ENCODE assay signal across 20 cellular contexts in genomic region chr3:70959506-70959905, GRCh38.
DNase-seq lines count a peak whose midpoint lies in the region; ATAC-seq and TF ChIP-seq lines count a peak whose summit lies in the region.
"Had no signal": no experiment of that assay in that cellular context is flagged by ENCODE, and none has a peak within 500 bp of the region (broad histone marks: within the 10 kb centered on the region; RNA-seq: fewer than 3 reads in every experiment).

No MANE protein-coding gene starts in this region.

- ATAC-seq in stimulated activated naive CD8-positive, alpha-beta T cell treated with anti-CD3 and anti-CD28 coated beads, Interleukin-15, Interleukin-2, amounts not matched to agents 100 U/mL and 50 U/mL, for 24 hours, result peak; percentile 76
- ATAC-seq in stimulated activated naive CD8-positive, alpha-beta T cell treated with anti-CD3 and anti-CD28 coated beads, Interleukin-15, amount 100 ng/mL, for 72 hours, result no peak

- no peak overlapping the region for H3K23ac ChIP-seq in mesenchymal stem cell (ENCODE audit: low read length in 2 of 2)

- H3K9ac ChIP-seq in mesenchymal stem cell (ENCODE audit: low read length), result no peak overlapping the region
- H3K9ac ChIP-seq: GM23248 had no signal

- peaks cover 22% of the 10 kb centered on the region for H3K4me1 Mint-ChIP-seq in stimulated activated naive CD8-positive, alpha-beta T cell treated with anti-CD3 and anti-CD28 coated beads, Interleukin-15, amount 100 ng/mL, for 72 hours
- H3K4me1 Mint-ChIP-seq: B cell had no signal

- H3K27ac Mint-ChIP-seq in stimulated activated naive CD8-positive, alpha-beta T cell treated with anti-CD3 and anti-CD28 coated beads, Interleukin-15, amount 100 ng/mL, for 72 hours, result peak overlapping the region in 1 of 2 donors; percentile 94
- H3K27ac Mint-ChIP-seq: B cell had no signal

- no peak overlapping the region for H2AK5ac ChIP-seq in mesenchymal stem cell (ENCODE audit: low read length, severe bottlenecking)

- CTCF ChIA-PET in HEK293T (lab: Yijun Ruan, JAX), result no interaction called here

- H2BK12ac ChIP-seq in mesenchymal stem cell (ENCODE audit: low read length in 2 of 2), result no peak overlapping the region

- H2BK15ac ChIP-seq in mesenchymal stem cell (ENCODE audit: low read depth, poor library complexity, severe bottlenecking), result peak overlapping the region; percentile 18

- no peak overlapping the region for H3K4me3 Mint-ChIP-seq in stimulated activated naive CD8-positive, alpha-beta T cell treated with anti-CD3 and anti-CD28 coated beads, Interleukin-15, amount 100 ng/mL, for 72 hours
- H3K4me3 Mint-ChIP-seq: B cell had no signal

- H2BK5ac ChIP-seq in mesenchymal stem cell (ENCODE audit: low read depth, low read length, poor library complexity, severe bottlenecking), result no peak overlapping the region

- peak; percentile 15 for DNase-seq in activated CD4-positive, alpha-beta T cell treated with anti-CD3 and anti-CD28 coated beads for 48 hours
- DNase-seq in activated CD4-positive, alpha-beta T cell treated with anti-CD3 and anti-CD28 coated beads, Interleukin-2, amount 50 U/mL, for 4 hours, result no peak
- no peak for DNase-seq in stimulated activated naive CD8-positive, alpha-beta T cell treated with anti-CD3 and anti-CD28 coated beads, Interleukin-15, Interleukin-2, amounts not matched to agents 100 U/mL and 50 U/mL, for 24 hours
- no peak for DNase-seq in stimulated activated naive CD8-positive, alpha-beta T cell treated with anti-CD3 and anti-CD28 coated beads, Interleukin-15, amount 100 ng/mL, for 72 hours
- no peak for DNase-seq in mesenchymal stem cell
- no peak for DNase-seq in NOMO-1 (lab: John Stamatoyannopoulos, UW; ENCODE audit: unreplicated experiment in 2 of 2)
- no peak for DNase-seq in NCI-H1694 treated with DMSO at 0.1 percent for 48 hours (lab: John Stamatoyannopoulos, UW)
- DNase-seq in HEK293T (ENCODE audit: extremely low spot score), result no peak
- DNase-seq: DMS153, GF-D8, GM23248, Kasumi-1, MG63, NCI-H1048, NCI-H1436 treated with DMSO at 0.1 percent for 48 hours, NCI-H2081 treated with DMSO at 0.1 percent for 48 hours, Peyer's patch, Right ventricle myocardium superior had no signal

- peaks cover 26 to 86% of the 10 kb centered on the region in 2 experiments for H3K36me3 ChIP-seq in mesenchymal stem cell (ENCODE audit: control insufficient read depth in 1 of 2, insufficient read depth in 2 of 2, low read depth in 1 of 2, low read length in 2 of 2)
- H3K36me3 ChIP-seq: HAP-1 had no signal

- no peak overlapping the region for H3K4me3 ChIP-seq in mesenchymal stem cell (ENCODE audit: insufficient read depth in 1 of 2, low read depth in 1 of 2, low read length in 2 of 2)
- H3K4me3 ChIP-seq: GM23248, HAP-1, MG63, Peyer's patch had no signal

- no peak overlapping the region for H3K4me2 ChIP-seq in mesenchymal stem cell (ENCODE audit: low read length, poor library complexity, severe bottlenecking)

- no peak overlapping the region for H3K14ac ChIP-seq in mesenchymal stem cell (ENCODE audit: low read length in 2 of 2)

- POLR2A ChIA-PET in HEK293T (lab: Yijun Ruan, JAX), result no interaction called here

- H3K79me1 ChIP-seq in mesenchymal stem cell (replicated peaks; ENCODE audit: low read length, poor library complexity, severe bottlenecking), result peaks cover 19% of the 10 kb centered on the region

- no peak overlapping the region for H3K18ac ChIP-seq in mesenchymal stem cell (ENCODE audit: low read depth in 1 of 2, low read length in 2 of 2)

- no peaks in the 10 kb centered on the region for H3K27me3 ChIP-seq in mesenchymal stem cell (ENCODE audit: control insufficient read depth in 1 of 2, insufficient read depth in 1 of 2, low read length in 2 of 2)
- H3K27me3 ChIP-seq: MG63, Peyer's patch had no signal

- H3K9me3 ChIP-seq in mesenchymal stem cell (ENCODE audit: control insufficient read depth, low read length), result no peaks in the 10 kb centered on the region
- H3K9me3 ChIP-seq: HAP-1, MG63, Peyer's patch had no signal

- no peak overlapping the region for H2AFZ ChIP-seq in mesenchymal stem cell (ENCODE audit: low read depth, low read length)
- H2AFZ ChIP-seq: GM23248 had no signal

- H3K27ac ChIP-seq in mesenchymal stem cell (ENCODE audit: low read length, poor library complexity, severe bottlenecking), result no peak overlapping the region
- H3K27ac ChIP-seq: GM23248, Peyer's patch had no signal

- H4K91ac ChIP-seq in mesenchymal stem cell (ENCODE audit: low read length), result no peak overlapping the region

- 98% methylated on average over 7 of the region's 7 CpGs for WGBS in mesenchymal stem cell

- no peaks in the 10 kb centered on the region for H3K27me3 Mint-ChIP-seq in stimulated activated naive CD8-positive, alpha-beta T cell treated with anti-CD3 and anti-CD28 coated beads, Interleukin-15, amount 100 ng/mL, for 72 hours
- H3K27me3 Mint-ChIP-seq: B cell had no signal

- no peak overlapping the region for H4K8ac ChIP-seq in mesenchymal stem cell (ENCODE audit: low read length)

- H3K9me3 Mint-ChIP-seq in stimulated activated naive CD8-positive, alpha-beta T cell treated with anti-CD3 and anti-CD28 coated beads, Interleukin-15, amount 100 ng/mL, for 72 hours, result no peaks in the 10 kb centered on the region

- H3K4me1 ChIP-seq in mesenchymal stem cell (ENCODE audit: control insufficient read depth, insufficient read depth, low read depth, low read length), result no peaks in the 10 kb centered on the region
- H3K4me1 ChIP-seq: Peyer's patch had no signal

- no peak overlapping the region for H3K4ac ChIP-seq in mesenchymal stem cell (ENCODE audit: low read depth in 1 of 2, low read length in 2 of 2)

- no peak overlapping the region for H2BK120ac ChIP-seq in mesenchymal stem cell (ENCODE audit: low read depth, low read length)

TF ChIP-seq in HEK293T, 16 proteins besides CTCF, POLR2A, EP300 and RAD21:
- TF ChIP-seq HDGF (IDR thresholded peaks at IDR 0.05; ENCODE audit: borderline replicate concordance) (no peak), TARDBP (IDR thresholded peaks at IDR 0.05) (no peak), LEF1 (IDR thresholded peaks at IDR 0.05; ENCODE audit: borderline replicate concordance) (no peak), FOXK2 (IDR thresholded peaks at IDR 0.05) (no peak), FOXA1 (IDR thresholded peaks at IDR 0.05) (no peak), ARNT (IDR thresholded peaks at IDR 0.05) (no peak)
TF ChIP-seq in HEK293T: peak in this region for 0.
